In genomic region chr1:44778705-44779576, GRCh38 we compare ENCODE assay signal across 13 cellular contexts. TPM values are rescaled to one million over a fixed set of nuclear protein-coding genes. Genes with fewer than 3 reads are reported as not detected.
A peak's percentile ranks its signal among the peaks of the same experiment; 100 is the strongest.
DNase-seq lines count a peak whose midpoint lies in the region; ATAC-seq, FAIRE-seq and TF ChIP-seq lines count a peak whose summit lies in the region.
"Had no signal": no experiment of that assay in that cellular context is flagged by ENCODE, and none has a peak within 500 bp of the region (broad histone marks: within the 10 kb centered on the region; RNA-seq: fewer than 3 reads in every experiment).

No MANE protein-coding gene starts in this region.

- peak overlapping the region; percentile 90; the same call in 1 of the 2 replicates for H3K27ac ChIP-seq in VCaP
- H3K27ac ChIP-seq in H1 (ENCODE audit: low read depth, low read length) = no peak overlapping the region

- CTCF ChIA-PET in H1 (lab: Charles Lee; ENCODE audit: partially characterized antibody) = interaction anchor here (1.0 to 3.0 kb wide), 2 partner anchors 15 to 18 kb away, joined by 3 to 11 read pairs; no protein-coding TSS in a partner anchor

- WGBS in H1 (ENCODE audit: extremely low coverage in 1 of 2, insufficient coverage in 1 of 2, insufficient read length in 1 of 2, insufficient replicate concordance in 2 of 2, low coverage in 1 of 2, low lambda C conversion rate in 2 of 2, missing lambda C conversion rate in 1 of 2), 2 experiments = 94% methylated on average over 6 of the region's 6 CpGs; no CpG with 5 or more reads in 1 of the 2 experiments

- H3K36me3 ChIP-seq in H1 (ENCODE audit: control insufficient read depth in 2 of 4, insufficient read depth in 4 of 4, low read length in 3 of 4) = peaks cover 24 to 54% (median 34%) of the 10 kb centered on the region in 4 experiments

- no peak for FAIRE-seq in H1 (lab: Jason Lieb, UNC)

- H3K36me3 Mint-ChIP-seq in stimulated activated naive CD8-positive, alpha-beta T cell treated with anti-CD3 and anti-CD28 coated beads, Interleukin-15, Interleukin-2, amounts not matched to agents 100 ng/mL and 50 ng/mL, for 24 hours (ENCODE audit: low read depth) = peaks cover 73% of the 10 kb centered on the region

- peak; percentile 8 to 74; a peak in 2 of 3 replicates for TF ChIP-seq POLR2A in H1 (IDR thresholded peaks at IDR 0.05; ENCODE audit: control extremely low read depth in 1 of 2, low read depth in 2 of 2, low read length in 2 of 2)

- peak overlapping the region; percentile 89 for H3K27ac Mint-ChIP-seq in stimulated activated naive CD8-positive, alpha-beta T cell treated with anti-CD3 and anti-CD28 coated beads, Interleukin-15, Interleukin-2, amounts not matched to agents 100 ng/mL and 50 ng/mL, for 24 hours

- H3K9me3 Mint-ChIP-seq in stimulated activated naive CD8-positive, alpha-beta T cell treated with anti-CD3 and anti-CD28 coated beads, Interleukin-15, Interleukin-2, amounts not matched to agents 100 ng/mL and 50 ng/mL, for 24 hours = no peaks in the 10 kb centered on the region

- H4K20me1 ChIP-seq in H1 (replicated peaks in 1 of 2; ENCODE audit: control insufficient read depth in 1 of 2, insufficient read depth in 2 of 2, low read length in 2 of 2) = peaks cover 13 to 21% of the 10 kb centered on the region in 2 experiments

- peaks cover 0 to 13% (median 4%) of the 10 kb centered on the region in 4 experiments; a peak in 6 of 7 replicates for H3K4me1 ChIP-seq in H1 (replicated peaks in 1 of 4; ENCODE audit: control insufficient read depth in 3 of 4, insufficient read depth in 4 of 4, low read length in 3 of 4)

- no peak for DNase-seq in stimulated activated naive CD8-positive, alpha-beta T cell treated with anti-CD3 and anti-CD28 coated beads, Interleukin-15, Interleukin-2, amounts not matched to agents 100 U/mL and 50 U/mL, for 24 hours
- DNase-seq in H1 (ENCODE audit: low read depth in 1 of 2, low spot score in 2 of 2) = no peak
- no peak for DNase-seq in NCI-H1105 treated with DMSO at 0.1 percent for 48 hours (lab: John Stamatoyannopoulos, UW)
- no peak for DNase-seq in NCI-H187 (lab: John Stamatoyannopoulos, UW)
- DNase-seq in SW480 (ENCODE audit: low spot score) = no peak
- DNase-seq in NCI-H748 (lab: John Stamatoyannopoulos, UW; ENCODE audit: unreplicated experiment) = no peak
- DNase-seq: activated CD4-positive, alpha-beta T cell treated with anti-CD3 and anti-CD28 coated beads for 48 hours; amniotic stem cell; C1 segment of cervical spinal cord; NCI-H2171 treated with DMSO at 0.1 percent for 48 hours had no signal

- H3K56ac ChIP-seq in H1 (replicated peaks; ENCODE audit: insufficient read length, low read depth, low read length) = no peak overlapping the region

- H4K91ac ChIP-seq in H1 (replicated peaks; ENCODE audit: insufficient read length, low read length) = no peak overlapping the region

- no peak overlapping the region for H2BK12ac ChIP-seq in H1 (ENCODE audit: low read depth, low read length)

- no peak for TF ChIP-seq RAD21 in H1 (IDR thresholded peaks at IDR 0.05 in 1 of 2, conservative IDR thresholded peaks at IDR 0.05 in 1 of 2; ENCODE audit: low read depth in 2 of 2, low read length in 2 of 2)

- no peak overlapping the region for H3K23ac ChIP-seq in H1 (ENCODE audit: insufficient read length)

- H3K27me3 Mint-ChIP-seq in stimulated activated naive CD8-positive, alpha-beta T cell treated with anti-CD3 and anti-CD28 coated beads, Interleukin-15, Interleukin-2, amounts not matched to agents 100 ng/mL and 50 ng/mL, for 24 hours = no peaks in the 10 kb centered on the region

- no peak overlapping the region for H3K9ac ChIP-seq in H1 (replicated peaks in 1 of 4; ENCODE audit: extremely low read depth in 1 of 4, low read depth in 3 of 4, low read length in 3 of 4)

- H2AK5ac ChIP-seq in H1 (ENCODE audit: low read depth, low read length) = no peak overlapping the region

- no peak overlapping the region for H3K18ac ChIP-seq in H1 (ENCODE audit: extremely low read depth, low read length)

- no peak overlapping the region for H2AFZ ChIP-seq in H1 (ENCODE audit: low read length)

- H2BK120ac ChIP-seq in H1 (replicated peaks; ENCODE audit: low read depth, low read length) = no peak overlapping the region

- no peak overlapping the region for H3K14ac ChIP-seq in H1 (ENCODE audit: insufficient read length)

- TF ChIP-seq EP300 in H1 (IDR thresholded peaks at IDR 0.05; ENCODE audit: borderline replicate concordance in 1 of 2, low read depth in 2 of 2, low read length in 2 of 2) = no peak

- peaks cover 16% of the 10 kb centered on the region for H3K23me2 ChIP-seq in H1 (ENCODE audit: low read depth, low read length)

- no peak overlapping the region for H4K8ac ChIP-seq in H1 (ENCODE audit: extremely low read depth, insufficient read depth, low read length)

- peaks cover 3% of the 10 kb centered on the region; the same call in 1 of the 2 replicates for H3K79me1 ChIP-seq in H1 (ENCODE audit: low read depth, low read length)

- no peak for ATAC-seq in stimulated activated naive CD8-positive, alpha-beta T cell treated with anti-CD3 and anti-CD28 coated beads, Interleukin-15, Interleukin-2, amounts not matched to agents 100 U/mL and 50 U/mL, for 24 hours

- H3K4me3 Mint-ChIP-seq in stimulated activated naive CD8-positive, alpha-beta T cell treated with anti-CD3 and anti-CD28 coated beads, Interleukin-15, Interleukin-2, amounts not matched to agents 100 ng/mL and 50 ng/mL, for 24 hours = peak overlapping the region; percentile 97

- no peak overlapping the region for H3K4me3 ChIP-seq in H1 (ENCODE audit: extremely low read depth in 1 of 4, insufficient read depth in 2 of 4, low read depth in 3 of 4, low read length in 4 of 4)

- no peak overlapping the region for H2BK20ac ChIP-seq in H1 (ENCODE audit: low read length)

- no peak overlapping the region for H2BK15ac ChIP-seq in H1 (ENCODE audit: low read length)

- no peak overlapping the region for H3K4ac ChIP-seq in H1 (replicated peaks; ENCODE audit: insufficient read length, low read depth, low read length)

- no peaks in the 10 kb centered on the region for H3K9me3 ChIP-seq in H1 (ENCODE audit: insufficient read depth in 2 of 2, low read depth in 1 of 2, low read length in 1 of 2)

- no peak overlapping the region for H2BK5ac ChIP-seq in H1 (ENCODE audit: low read depth, low read length)

- H3K79me2 ChIP-seq in H1 (ENCODE audit: control insufficient read depth in 1 of 2, insufficient read depth in 2 of 2, low read length in 2 of 2) = peaks cover 15 to 33% of the 10 kb centered on the region in 2 experiments

- no peak for TF ChIP-seq CTCF in VCaP (conservative IDR thresholded peaks at IDR 0.05)
- TF ChIP-seq CTCF in H1 (IDR thresholded peaks at IDR 0.05; ENCODE audit: control extremely low read depth in 1 of 3, insufficient read depth in 1 of 3, low read depth in 1 of 3, low read length in 3 of 3) = no peak

- no peak overlapping the region for H4K5ac ChIP-seq in H1 (ENCODE audit: insufficient read length, low read depth, low read length)

- peaks cover 62% of the 10 kb centered on the region for H3K4me1 Mint-ChIP-seq in stimulated activated naive CD8-positive, alpha-beta T cell treated with anti-CD3 and anti-CD28 coated beads, Interleukin-15, Interleukin-2, amounts not matched to agents 100 ng/mL and 50 ng/mL, for 24 hours (ENCODE audit: low read depth)

- POLR2A ChIA-PET in H1 (lab: Charles Lee; ENCODE audit: partially characterized antibody) = interaction anchor here (0.7 to 23.6 kb wide), 25 partner anchors 8 to 733 kb away, joined by 3 to 428 read pairs (median 19); partner anchors contain the start of genes BEST4, BTBD19, DYNLT4 and HECTD3

- no peaks in the 10 kb centered on the region; a peak in 1 of 7 replicates for H3K27me3 ChIP-seq in H1 (replicated peaks in 1 of 4; ENCODE audit: control insufficient read depth in 3 of 4, extremely low read depth in 1 of 4, insufficient read depth in 3 of 4, low read length in 3 of 4)

- H3K4me2 ChIP-seq in H1 (ENCODE audit: insufficient read depth in 1 of 2, low read depth in 2 of 2, low read length in 2 of 2) = peak overlapping the region; percentile 7 to 98; a peak in 2 of 4 replicates

RNA-seq across cellular contexts. Expression of gene RPS8, which starts 3.6 kb away (rescaled TPM):
- total RNA-seq in H1 (2021; fragmentation: NEBNext Ultra II Directional; extraction: Animal tissue kit (Norgen Biotek cat#: 25700)) = 2,387 and 2,407 TPM in 2 replicates
- polyA plus RNA-seq in H1 (2011; rRNA removed) = 2,239 and 2,261 TPM in 2 replicates
- 3,193 TPM for polyA plus RNA-seq in H1 (2011; cell fraction: cytosol; rRNA removed)
- 1,937 TPM for polyA plus RNA-seq in H1 (2011; cell fraction: nucleus; rRNA removed)
- polyA plus RNA-seq in H1 (2012, experiment 1 of 2) = 2,656 to 3,207 TPM (median 2,890 TPM) in 4 replicates
- polyA plus RNA-seq in H1 (2012, experiment 2 of 2) = 2,335 TPM
- polyA plus RNA-seq in H1 (2013, experiment 1 of 2) = 6,208 TPM
- 6,380 TPM for polyA plus RNA-seq in H1 (2013, experiment 2 of 2)
- polyA minus RNA-seq in H1 (2011; rRNA and poly(A)+ RNA removed) = 576 and 640 TPM in 2 replicates
- 767 TPM for polyA minus RNA-seq in H1 (2011; cell fraction: cytosol; rRNA and poly(A)+ RNA removed)
- polyA minus RNA-seq in H1 (2011; cell fraction: nucleus; rRNA and poly(A)+ RNA removed) = 598 TPM

RNA-seq across cellular contexts. Expression of gene BEST4, which starts 9.0 kb away (rescaled TPM):
- 0.80 and 1.4 TPM in 2 replicates for total RNA-seq in H1 (2021; fragmentation: NEBNext Ultra II Directional; extraction: Animal tissue kit (Norgen Biotek cat#: 25700))
- 0.76 and 0.86 TPM in 2 replicates for polyA plus RNA-seq in H1 (2011; rRNA removed)
- 1.1 TPM for polyA plus RNA-seq in H1 (2011; cell fraction: cytosol; rRNA removed)
- polyA plus RNA-seq in H1 (2011; cell fraction: nucleus; rRNA removed) = 1.6 TPM
- 1.1 to 1.7 TPM (median 1.3 TPM) in 4 replicates for polyA plus RNA-seq in H1 (2012, experiment 1 of 2)
- 0.97 TPM for polyA plus RNA-seq in H1 (2012, experiment 2 of 2)
- 0.95 TPM for polyA plus RNA-seq in H1 (2013, experiment 1 of 2)
- polyA plus RNA-seq in H1 (2013, experiment 2 of 2) = 0.72 TPM
- 0.24 and 0.25 TPM in 2 replicates for polyA minus RNA-seq in H1 (2011; rRNA and poly(A)+ RNA removed)
- polyA minus RNA-seq in H1 (2011; cell fraction: cytosol; rRNA and poly(A)+ RNA removed) = not detected
- 0.90 TPM for polyA minus RNA-seq in H1 (2011; cell fraction: nucleus; rRNA and poly(A)+ RNA removed)
- total RNA-seq: dermis microvascular lymphatic vessel endothelial cell had no signal

RNA-seq across cellular contexts. Expression of gene PLK3, which starts 21.2 kb away (rescaled TPM):
- total RNA-seq in H1 (2021; fragmentation: NEBNext Ultra II Directional; extraction: Animal tissue kit (Norgen Biotek cat#: 25700)) = 7.9 and 9.7 TPM in 2 replicates
- polyA plus RNA-seq in H1 (2011; rRNA removed) = 12.3 and 21.9 TPM in 2 replicates
- 10.6 TPM for polyA plus RNA-seq in H1 (2011; cell fraction: cytosol; rRNA removed)
- 64.2 TPM for polyA plus RNA-seq in H1 (2011; cell fraction: nucleus; rRNA removed)
- 4.9 to 9.1 TPM (median 8.2 TPM) in 4 replicates for polyA plus RNA-seq in H1 (2012, experiment 1 of 2)
- 6.9 TPM for polyA plus RNA-seq in H1 (2012, experiment 2 of 2)
- polyA plus RNA-seq in H1 (2013, experiment 1 of 2) = 7.1 TPM
- 6.4 TPM for polyA plus RNA-seq in H1 (2013, experiment 2 of 2)
- 5.2 and 7.1 TPM in 2 replicates for polyA minus RNA-seq in H1 (2011; rRNA and poly(A)+ RNA removed)
- 3.7 TPM for polyA minus RNA-seq in H1 (2011; cell fraction: cytosol; rRNA and poly(A)+ RNA removed)
- polyA minus RNA-seq in H1 (2011; cell fraction: nucleus; rRNA and poly(A)+ RNA removed) = 18.2 TPM

RNA-seq across cellular contexts. Expression of gene DYNLT4, which starts 28.2 kb away (rescaled TPM):
- total RNA-seq in H1 (2021; fragmentation: NEBNext Ultra II Directional; extraction: Animal tissue kit (Norgen Biotek cat#: 25700)) = not detected in 2 replicates
- 0.19 and 0.29 TPM in 2 replicates for polyA plus RNA-seq in H1 (2011; rRNA removed)
- polyA plus RNA-seq in H1 (2011; cell fraction: cytosol; rRNA removed) = 0.16 TPM
- not detected for polyA plus RNA-seq in H1 (2011; cell fraction: nucleus; rRNA removed)
- not detected in 4 replicates for polyA plus RNA-seq in H1 (2012, experiment 1 of 2)
- not detected for polyA plus RNA-seq in H1 (2012, experiment 2 of 2)
- polyA plus RNA-seq in H1 (2013, experiment 1 of 2) = not detected
- polyA plus RNA-seq in H1 (2013, experiment 2 of 2) = not detected
- polyA minus RNA-seq in H1 (2011; rRNA and poly(A)+ RNA removed) = not detected in 2 replicates
- polyA minus RNA-seq in H1 (2011; cell fraction: cytosol; rRNA and poly(A)+ RNA removed) = not detected
- 4.1 TPM for polyA minus RNA-seq in H1 (2011; cell fraction: nucleus; rRNA and poly(A)+ RNA removed)

RNA-seq across cellular contexts. Expression of gene BTBD19, which starts 29.4 kb away (rescaled TPM):
- total RNA-seq in H1 (2021; fragmentation: NEBNext Ultra II Directional; extraction: Animal tissue kit (Norgen Biotek cat#: 25700)) = 1.1 and 1.5 TPM in 2 replicates
- 1.1 and 1.6 TPM in 2 replicates for polyA plus RNA-seq in H1 (2011; rRNA removed)
- 0.80 TPM for polyA plus RNA-seq in H1 (2011; cell fraction: cytosol; rRNA removed)
- polyA plus RNA-seq in H1 (2011; cell fraction: nucleus; rRNA removed) = 3.9 TPM
- 0.54 to 1.00 TPM (median 0.66 TPM) in 4 replicates for polyA plus RNA-seq in H1 (2012, experiment 1 of 2)
- polyA plus RNA-seq in H1 (2012, experiment 2 of 2) = 0.52 TPM
- 1.4 TPM for polyA plus RNA-seq in H1 (2013, experiment 1 of 2)
- 1.1 TPM for polyA plus RNA-seq in H1 (2013, experiment 2 of 2)
- polyA minus RNA-seq in H1 (2011; rRNA and poly(A)+ RNA removed) = 0.39 and 1.0 TPM in 2 replicates
- polyA minus RNA-seq in H1 (2011; cell fraction: cytosol; rRNA and poly(A)+ RNA removed) = 1.1 TPM
- 2.0 TPM for polyA minus RNA-seq in H1 (2011; cell fraction: nucleus; rRNA and poly(A)+ RNA removed)
